ENCODE assay signal across 23 cellular contexts in genomic region chr10:97704341-97704740, GRCh38.
"Had no signal": no experiment of that assay in that cellular context is flagged by ENCODE, and none has a peak within 500 bp of the region (broad histone marks: within the 10 kb centered on the region; RNA-seq: fewer than 3 reads in every experiment).

No MANE protein-coding gene starts in this region.

- H3K4me3 ChIP-seq: colonic mucosa, gastroesophageal sphincter, heart left ventricle, hepatocyte, left ventricle myocardium inferior, lower lobe of right lung had no signal

- H3K4me1 ChIP-seq: colonic mucosa had no signal

- H3K27ac ChIP-seq: colonic mucosa, epithelial cell of prostate, foreskin keratinocyte, gastroesophageal sphincter, heart left ventricle, hepatocyte, left ventricle myocardium inferior, lower lobe of right lung had no signal

- H3K4me3 Mint-ChIP-seq: dendritic cell treated with granulocyte-macrophage colony-stimulating factor and Interleukin-4, amounts not matched to agents 40 ng/mL and 50 ng/mL, for 4 days; effector memory CD8-positive, alpha-beta T cell; endodermal cell; immature natural killer cell had no signal

- H3K9me3 Mint-ChIP-seq: dendritic cell treated with granulocyte-macrophage colony-stimulating factor and Interleukin-4, amounts not matched to agents 40 ng/mL and 50 ng/mL, for 4 days; effector memory CD8-positive, alpha-beta T cell; endodermal cell; immature natural killer cell had no signal

- H3K36me3 ChIP-seq: colonic mucosa, gastroesophageal sphincter, heart left ventricle, left ventricle myocardium inferior, lower lobe of right lung had no signal

- H3K4me2 ChIP-seq: hepatocyte had no signal

- H3K27ac Mint-ChIP-seq: dendritic cell treated with granulocyte-macrophage colony-stimulating factor and Interleukin-4, amounts not matched to agents 40 ng/mL and 50 ng/mL, for 4 days; endodermal cell; immature natural killer cell had no signal

- H3K27me3 ChIP-seq: colonic mucosa, foreskin keratinocyte, gastroesophageal sphincter, heart left ventricle, hepatocyte had no signal

- H3K9me3 ChIP-seq: colonic mucosa, gastroesophageal sphincter, heart left ventricle, left ventricle myocardium inferior, lower lobe of right lung had no signal

- ATAC-seq: effector memory CD8-positive, alpha-beta T cell; esophagus mucosa; foreskin keratinocyte; gastroesophageal sphincter; heart left ventricle; left colon; left lobe of liver; lower lobe of right lung had no signal

- DNase-seq: colonic mucosa; cortex of kidney; effector CD8-positive, alpha-beta T cell; effector memory CD8-positive, alpha-beta T cell; endodermal cell; erythroblast; foreskin keratinocyte; heart left ventricle; hypothalamus; immature natural killer cell; islet precursor cell; kidney glomerular epithelial cell; left colon; left ventricle myocardium inferior; lower lobe of right lung; mesenchymal stem cell; midbrain had no signal

- H3K4me1 Mint-ChIP-seq: endodermal cell, immature natural killer cell had no signal
